ENCODE assay signal across 2 cellular contexts in the genomic region with DNA sequence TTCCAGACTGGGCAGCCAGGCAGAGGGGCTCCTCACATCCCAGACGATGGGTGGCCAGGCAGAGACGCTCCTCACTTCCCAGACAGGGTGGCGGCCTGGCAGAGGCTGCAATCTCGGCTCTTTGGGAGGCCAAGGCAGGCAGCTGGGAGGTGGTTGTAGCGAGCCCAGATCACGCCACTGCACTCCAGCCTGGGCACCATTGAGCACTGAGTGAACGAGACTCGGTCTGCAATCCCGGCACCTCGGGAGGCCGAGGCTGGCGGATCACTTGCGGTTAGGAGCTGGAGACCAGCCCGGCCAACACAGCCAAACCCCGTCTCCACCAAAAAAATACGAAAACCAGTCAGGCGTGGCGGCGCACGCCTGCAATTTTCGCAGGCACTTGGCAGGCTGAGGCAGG.
A peak's percentile ranks its signal among the peaks of the same experiment; 100 is the strongest.
DNase-seq lines count a peak whose midpoint lies in the region; TF ChIP-seq lines count a peak whose summit lies in the region.
"Not testable (repeated sequence)": the region's sequence is repeated elsewhere in the genome, so short reads cannot be mapped to it uniquely, and the experiment has no call there.

No MANE protein-coding gene starts in this region.

- H3K27ac ChIP-seq in testis = not testable (repeated sequence)

- not testable (repeated sequence) for H3K4me3 ChIP-seq in MG63
- H3K4me3 ChIP-seq in testis = peak overlapping the region; percentile 5 to 9

- H3K4me1 ChIP-seq in testis = not testable (repeated sequence)

- not testable (repeated sequence) for H3K27me3 ChIP-seq in MG63, testis

- not testable (repeated sequence) for TF ChIP-seq POLR2A in testis (IDR thresholded peaks at IDR 0.05)

- not testable (repeated sequence) for TF ChIP-seq CTCF in testis (IDR thresholded peaks at IDR 0.05)

- DNase-seq in MG63 = peak; percentile 62
- not testable (repeated sequence) for DNase-seq in testis

- not testable (repeated sequence) for H3K9me3 ChIP-seq in MG63, testis

- intact Hi-C loops in testis (cut with DNase I; ENCODE audit: low total_unique reads) = not testable (repeated sequence)

- H3K36me3 ChIP-seq in MG63; testis (ENCODE audit: low read depth, missing control alignments): not testable (repeated sequence)

- 76 to 91% methylated on average over 6 of the region's 21 CpGs for WGBS in testis, 2 donors
